In genomic region chr12:122867701-122868461, GRCh38 we compare ENCODE assay signal across 10 cellular contexts. TPM values are rescaled to one million over a fixed set of nuclear protein-coding genes. Genes with fewer than 3 reads are reported as not detected.
DNase-seq lines count a peak whose midpoint lies in the region; ATAC-seq, FAIRE-seq and TF ChIP-seq lines count a peak whose summit lies in the region.
"Had no signal": no experiment of that assay in that cellular context is flagged by ENCODE, and none has a peak within 500 bp of the region (broad histone marks: within the 10 kb centered on the region; RNA-seq: fewer than 3 reads in every experiment).

No MANE protein-coding gene starts in this region.

- H3K9me3 Mint-ChIP-seq in neural progenitor cell = no peaks in the 10 kb centered on the region
- no peaks in the 10 kb centered on the region for H3K9me3 Mint-ChIP-seq in T-helper 2 cell treated with Interferon-gamma antibody and Interleukin-4, amounts not matched to agents 5 μg/mL and 100 μg/mL, for 36 hours
- H3K9me3 Mint-ChIP-seq: T-cell had no signal

- peaks cover 80% of the 10 kb centered on the region for H4K20me1 ChIP-seq in neural progenitor cell (ENCODE audit: low read depth)

- no peak overlapping the region for H2AFZ ChIP-seq in neural progenitor cell (replicated peaks)

- H3K9ac ChIP-seq in neural progenitor cell = no peak overlapping the region

- no peak overlapping the region for H3K4me3 Mint-ChIP-seq in neural progenitor cell
- no peak overlapping the region for H3K4me3 Mint-ChIP-seq in T-helper 2 cell treated with Interferon-gamma antibody and Interleukin-4, amounts not matched to agents 5 μg/mL and 100 μg/mL, for 36 hours
- H3K4me3 Mint-ChIP-seq: T-cell had no signal

- H3K79me2 ChIP-seq in neural progenitor cell (ENCODE audit: low read depth) = no peaks in the 10 kb centered on the region

- H3K36me3 Mint-ChIP-seq in neural progenitor cell = peaks cover 23% of the 10 kb centered on the region
- peaks cover 29% of the 10 kb centered on the region for H3K36me3 Mint-ChIP-seq in T-helper 2 cell treated with Interferon-gamma antibody and Interleukin-4, amounts not matched to agents 5 μg/mL and 100 μg/mL, for 36 hours (ENCODE audit: low read depth)

- H3K4me2 ChIP-seq in neural progenitor cell = no peak overlapping the region

- DNase-seq in D721Med (ENCODE audit: insufficient read length, low spot score) (no peak), NCI-H526 (lab: John Stamatoyannopoulos, UW) (peak; percentile 16 to 71), epithelial cell of prostate (ENCODE audit: low read depth, low spot score) (no peak), neural progenitor cell (ENCODE audit: low spot score) (peak; percentile 49), NCI-H446 (lab: John Stamatoyannopoulos, UW) (no peak)
- no peak for DNase-seq in T-helper 2 cell treated with Interferon-gamma antibody and Interleukin-4, amounts not matched to agents 5 μg/mL and 100 μg/mL, for 36 hours (ENCODE audit: low spot score)

- H3K27ac Mint-ChIP-seq in neural progenitor cell = no peak overlapping the region
- H3K27ac Mint-ChIP-seq in T-helper 2 cell treated with Interferon-gamma antibody and Interleukin-4, amounts not matched to agents 5 μg/mL and 100 μg/mL, for 36 hours = no peak overlapping the region

- no peak for FAIRE-seq in D721Med (lab: Jason Lieb, UNC)
- FAIRE-seq: astrocyte had no signal

- TF ChIP-seq CTCF in D721Med (IDR thresholded peaks at IDR 0.05; ENCODE audit: insufficient read depth, missing control alignments) = peak; percentile 27
- TF ChIP-seq CTCF in neural progenitor cell (IDR thresholded peaks at IDR 0.05) = peak; percentile 38

- peaks cover 58% of the 10 kb centered on the region for H3K27me3 ChIP-seq in neural progenitor cell

- H3K9me3 ChIP-seq in neural progenitor cell (ENCODE audit: low read depth) = no peaks in the 10 kb centered on the region

- peak overlapping the region; percentile 87 for H3K27ac ChIP-seq in epithelial cell of prostate
- no peak overlapping the region for H3K27ac ChIP-seq in neural progenitor cell

- H3K4me3 ChIP-seq in neural progenitor cell = no peak overlapping the region

- peaks cover 22% of the 10 kb centered on the region for H3F3A ChIP-seq in neural progenitor cell (ENCODE audit: low read depth)

- H3K36me3 ChIP-seq in neural progenitor cell = no peaks in the 10 kb centered on the region

- H3K27me3 Mint-ChIP-seq in neural progenitor cell (ENCODE audit: insufficient read depth, low read depth) = peaks cover 18% of the 10 kb centered on the region
- H3K27me3 Mint-ChIP-seq in T-helper 2 cell treated with Interferon-gamma antibody and Interleukin-4, amounts not matched to agents 5 μg/mL and 100 μg/mL, for 36 hours (ENCODE audit: low read depth) = peaks cover 9% of the 10 kb centered on the region
- H3K27me3 Mint-ChIP-seq: T-cell had no signal

- ATAC-seq in HG03039 (IDR thresholded peaks at IDR 0.05; ENCODE audit: unreplicated experiment) (no peak), HG03460 (IDR thresholded peaks at IDR 0.05; ENCODE audit: unreplicated experiment) (no peak)

- H3K4me1 Mint-ChIP-seq in neural progenitor cell = peaks cover 35% of the 10 kb centered on the region
- peaks cover 20% of the 10 kb centered on the region for H3K4me1 Mint-ChIP-seq in T-helper 2 cell treated with Interferon-gamma antibody and Interleukin-4, amounts not matched to agents 5 μg/mL and 100 μg/mL, for 36 hours (ENCODE audit: low read depth)

- peaks cover 22% of the 10 kb centered on the region for H3K4me1 ChIP-seq in neural progenitor cell

RNA-seq across cellular contexts. Expression of gene VPS37B, which starts 28.0 kb away (rescaled TPM):
- 19.4 and 23.9 TPM in 2 replicates for total RNA-seq in neural progenitor cell (ENCODE audit: low replicate concordance)

RNA-seq across cellular contexts. Expression of gene HIP1R, which starts 32.6 kb away (rescaled TPM):
- 19.3 and 25.6 TPM in 2 replicates for total RNA-seq in neural progenitor cell (ENCODE audit: low replicate concordance)

Comparison
In these comparisons a context has a peak if more than half of its experiments do, and no peak if none do; other contexts are left out.
1. DNase-seq: peak in NCI-H526 (2 of 2) and neural progenitor cell (single experiment); none in D721Med (single experiment), epithelial cell of prostate (single experiment), T-helper 2 cell treated with Interferon-gamma antibody and Interleukin-4, amounts not matched to agents 5 μg/mL and 100 μg/mL, for 36 hours (single experiment) and NCI-H446 (0 of 2).